In the genomic region with DNA sequence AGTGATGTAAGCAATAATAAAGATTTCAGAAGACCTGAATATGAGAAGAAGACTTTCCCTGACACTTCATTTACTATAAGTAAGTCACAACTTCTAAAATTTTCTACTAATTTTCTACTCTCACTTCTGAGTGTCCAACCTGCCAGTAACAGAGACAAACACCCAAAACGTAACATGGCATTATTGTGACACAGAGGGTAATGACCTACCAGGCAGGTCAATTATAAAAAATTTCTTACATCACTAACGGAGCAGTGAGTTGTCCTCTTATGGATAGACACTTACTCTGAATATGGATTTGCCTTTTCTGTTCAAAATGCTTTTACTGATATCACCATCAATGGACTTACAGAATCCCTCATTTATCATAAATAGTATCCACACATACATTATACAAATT, we compare ENCODE assay signal across 21 cellular contexts.
DNase-seq lines count a peak whose midpoint lies in the region; ATAC-seq, FAIRE-seq and TF ChIP-seq lines count a peak whose summit lies in the region.
"Had no signal": no experiment of that assay in that cellular context is flagged by ENCODE, and none has a peak within 500 bp of the region (broad histone marks: within the 10 kb centered on the region; RNA-seq: fewer than 3 reads in every experiment).

No MANE protein-coding gene starts in this region.

- H3K4me3 ChIP-seq in A549 (no peak overlapping the region), astrocyte (ENCODE audit: insufficient read depth, low read depth, low read length) (no peak overlapping the region), right lobe of liver (no peak overlapping the region)
- H3K4me3 ChIP-seq: BLaER1 treated with 17β-estradiol and CSF1 and Interleukin-3, amounts not matched to agents 10 nM and 100 nM had no signal

- intact Hi-C loops in right lobe of liver (cut with DNase I), result no loop called here

- no peaks in the 10 kb centered on the region for H3K27me3 Mint-ChIP-seq in astrocyte (ENCODE audit: low read depth, unreplicated experiment)
- H3K27me3 Mint-ChIP-seq: B cell; CD4-positive, alpha-beta T cell had no signal

- 30% methylated on average over 2 of the region's 2 CpGs for WGBS in A549 (ENCODE audit: missing lambda C conversion rate)
- WGBS in right lobe of liver (ENCODE audit: insufficient coverage, low coverage, low lambda C conversion rate, missing lambda C conversion rate), result 16% methylated on average over 2 of the region's 2 CpGs

- no peaks in the 10 kb centered on the region for H3K9me3 Mint-ChIP-seq in astrocyte (ENCODE audit: unreplicated experiment)

- FAIRE-seq in A549 (lab: Jason Lieb, UNC), result peak; percentile 94
- peak; percentile 65 for FAIRE-seq in astrocyte (lab: Jason Lieb, UNC)
- FAIRE-seq: A204.1, D721Med, G401.6, GM12891, GM19239 had no signal

- no peak overlapping the region for H3K27ac Mint-ChIP-seq in astrocyte (ENCODE audit: unreplicated experiment)
- H3K27ac Mint-ChIP-seq: B cell; CD4-positive, alpha-beta T cell; CD8-positive, alpha-beta T cell had no signal

- POLR2A ChIA-PET in A549 (lab: Yijun Ruan, JAX), result no interaction called here

- no peak overlapping the region for H3K4me2 ChIP-seq in A549
- no peak overlapping the region for H3K4me2 ChIP-seq in astrocyte (ENCODE audit: low read length)
- H3K4me2 ChIP-seq: BLaER1 treated with 17β-estradiol and CSF1 and Interleukin-3, amounts not matched to agents 10 nM and 100 nM had no signal

- TF ChIP-seq POLR2A in A549 (IDR thresholded peaks at IDR 0.05; ENCODE audit: low read length) (no peak), right lobe of liver (IDR thresholded peaks at IDR 0.05) (no peak)

- H3K4me3 Mint-ChIP-seq in astrocyte (ENCODE audit: unreplicated experiment), result no peak overlapping the region
- H3K4me3 Mint-ChIP-seq: B cell; CD4-positive, alpha-beta T cell; CD8-positive, alpha-beta T cell had no signal

- H3K9ac ChIP-seq in astrocyte (ENCODE audit: low read length), result no peak overlapping the region
- H3K9ac ChIP-seq: BLaER1 treated with 17β-estradiol and CSF1 and Interleukin-3, amounts not matched to agents 10 nM and 100 nM had no signal

- H2AFZ ChIP-seq in astrocyte (ENCODE audit: low read depth, low read length), result no peak overlapping the region

- DNase-seq in A549 (ENCODE audit: low read depth in 1 of 2, low spot score in 1 of 2), result no peak
- DNase-seq in astrocyte (ENCODE audit: low read depth), result no peak
- no peak for DNase-seq in right lobe of liver
- no peak for DNase-seq in iPS-NIHi7 (ENCODE audit: extremely low spot score)
- DNase-seq: 8988T; AML-193; Caco-2; Calu3; CD4-positive, alpha-beta T cell; CD8-positive, alpha-beta T cell; DMS79 treated with DMSO at 0.1 percent for 48 hours; GF-D8 had no signal

- CTCF ChIA-PET in A549 (lab: Yijun Ruan, JAX), result no interaction called here

- H3K27me3 ChIP-seq in astrocyte (ENCODE audit: insufficient read depth, low read length), result no peaks in the 10 kb centered on the region
- H3K27me3 ChIP-seq in right lobe of liver, result no peaks in the 10 kb centered on the region

- H3K36me3 Mint-ChIP-seq in astrocyte (ENCODE audit: low read depth, unreplicated experiment), result no peaks in the 10 kb centered on the region
- H3K36me3 Mint-ChIP-seq: CD8-positive, alpha-beta T cell had no signal

- TF ChIP-seq RAD21 in A549 (conservative IDR thresholded peaks at IDR 0.05 in 1 of 2, IDR thresholded peaks at IDR 0.05 in 1 of 2), result no peak

- H3K9me3 ChIP-seq in A549 (no peaks in the 10 kb centered on the region), astrocyte (ENCODE audit: insufficient read depth, low read depth, low read length) (no peaks in the 10 kb centered on the region), right lobe of liver (no peaks in the 10 kb centered on the region)
- H3K9me3 ChIP-seq: BLaER1 treated with 17β-estradiol and CSF1 and Interleukin-3, amounts not matched to agents 10 nM and 100 nM; Caco-2 had no signal

- H3K4me1 ChIP-seq in A549, result no peaks in the 10 kb centered on the region
- no peaks in the 10 kb centered on the region for H3K4me1 ChIP-seq in astrocyte (ENCODE audit: insufficient read depth, low read length)
- no peaks in the 10 kb centered on the region for H3K4me1 ChIP-seq in right lobe of liver
- H3K4me1 ChIP-seq: BLaER1 treated with 17β-estradiol and CSF1 and Interleukin-3, amounts not matched to agents 10 nM and 100 nM; Caco-2 had no signal

- H3K79me2 ChIP-seq in astrocyte (ENCODE audit: insufficient read depth, low read length), result no peaks in the 10 kb centered on the region

- ATAC-seq in A549, result no peak
- ATAC-seq in right lobe of liver, result peak; percentile 31 to 79 (median 52)
- no peak for ATAC-seq in GM21360 (IDR thresholded peaks at IDR 0.05; ENCODE audit: unreplicated experiment)
- ATAC-seq: CD8-positive, alpha-beta T cell had no signal

- no peak for TF ChIP-seq EP300 in A549 (IDR thresholded peaks at IDR 0.05)

- TF ChIP-seq CTCF in A549 (IDR thresholded peaks at IDR 0.05) (no peak), astrocyte (IDR thresholded peaks at IDR 0.05; ENCODE audit: insufficient read depth, low read depth, low read length) (no peak), right lobe of liver (IDR thresholded peaks at IDR 0.05) (no peak)

- no peaks in the 10 kb centered on the region for H3K4me1 Mint-ChIP-seq in astrocyte (ENCODE audit: low read depth, unreplicated experiment)
- H3K4me1 Mint-ChIP-seq: B cell had no signal

- no peak overlapping the region for H3K27ac ChIP-seq in A549
- no peak overlapping the region for H3K27ac ChIP-seq in astrocyte (ENCODE audit: low read depth, low read length)
- H3K27ac ChIP-seq in right lobe of liver, result no peak overlapping the region
- H3K27ac ChIP-seq: BLaER1 treated with 17β-estradiol and CSF1 and Interleukin-3, amounts not matched to agents 10 nM and 100 nM; C4-2B had no signal

- H3K36me3 ChIP-seq in astrocyte (ENCODE audit: insufficient read depth, low read length) (no peaks in the 10 kb centered on the region), right lobe of liver (no peaks in the 10 kb centered on the region)
- H3K36me3 ChIP-seq: BLaER1 treated with 17β-estradiol and CSF1 and Interleukin-3, amounts not matched to agents 10 nM and 100 nM had no signal

- H4K20me1 ChIP-seq in astrocyte (ENCODE audit: insufficient read depth, low read length), result no peaks in the 10 kb centered on the region
- H4K20me1 ChIP-seq: BLaER1 treated with 17β-estradiol and CSF1 and Interleukin-3, amounts not matched to agents 10 nM and 100 nM had no signal

TF ChIP-seq in A549, 52 proteins besides CTCF, POLR2A, EP300 and RAD21:
- TF ChIP-seq SREBF2 (IDR thresholded peaks at IDR 0.05) (no peak), EHMT2 (IDR thresholded peaks at IDR 0.05; ENCODE audit: low read depth) (no peak), FOSL2 (IDR thresholded peaks at IDR 0.05) (no peak), FOSL2 (CRISPR knock-in tag; IDR thresholded peaks at IDR 0.05) (no peak), CBX2 (IDR thresholded peaks at IDR 0.05; ENCODE audit: borderline replicate concordance, low read depth) (no peak), ZSCAN20 (CRISPR knock-in tag; IDR thresholded peaks at IDR 0.05) (no peak), RNF2 (IDR thresholded peaks at IDR 0.05; ENCODE audit: borderline replicate concordance, low read depth) (no peak), FOSB (CRISPR knock-in tag; IDR thresholded peaks at IDR 0.05) (no peak), NR3C1 (IDR thresholded peaks at IDR 0.05) (no peak), HDAC2 (IDR thresholded peaks at IDR 0.05) (no peak), HOXB13 (CRISPR knock-in tag; IDR thresholded peaks at IDR 0.05; ENCODE audit: low read depth) (no peak), RARB (CRISPR knock-in tag; IDR thresholded peaks at IDR 0.05) (no peak)
- TF ChIP-seq, protein P1, sequence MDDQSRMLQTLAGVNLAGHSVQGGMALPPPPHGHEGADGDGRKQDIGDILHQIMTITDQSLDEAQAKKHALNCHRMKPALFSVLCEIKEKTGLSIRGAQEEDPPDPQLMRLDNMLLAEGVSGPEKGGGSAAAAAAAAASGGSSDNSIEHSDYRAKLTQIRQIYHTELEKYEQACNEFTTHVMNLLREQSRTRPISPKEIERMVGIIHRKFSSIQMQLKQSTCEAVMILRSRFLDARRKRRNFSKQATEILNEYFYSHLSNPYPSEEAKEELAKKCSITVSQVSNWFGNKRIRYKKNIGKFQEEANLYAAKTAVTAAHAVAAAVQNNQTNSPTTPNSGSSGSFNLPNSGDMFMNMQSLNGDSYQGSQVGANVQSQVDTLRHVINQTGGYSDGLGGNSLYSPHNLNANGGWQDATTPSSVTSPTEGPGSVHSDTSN (IDR thresholded peaks at IDR 0.05), result no peak

Comparison
In these comparisons a context has a peak if more than half of its experiments do, and no peak if none do; other contexts are left out.
1. ATAC-seq: peak in right lobe of liver (4 of 4); none in A549 (0 of 2) and GM21360 (single experiment).